ENCODE assay signal across 7 cellular contexts in genomic region chr12:118137148-118137678, GRCh38. TPM values are rescaled to one million over a fixed set of nuclear protein-coding genes. Genes with fewer than 3 reads are reported as not detected.
DNase-seq lines count a peak whose midpoint lies in the region; ATAC-seq lines count a peak whose summit lies in the region.

No MANE protein-coding gene starts in this region.

- ATAC-seq in activated naive CD4-positive, alpha-beta T cell treated with anti-CD3 and anti-CD28 coated beads, Interleukin-2, amount 50 U/mL, for 72 hours, result no peak
- ATAC-seq in stimulated activated naive CD8-positive, alpha-beta T cell treated with anti-CD3 and anti-CD28 coated beads, Interleukin-15, amount 100 ng/mL, for 72 hours, result no peak

- no peaks in the 10 kb centered on the region for H3K27me3 ChIP-seq in HUES48 (ENCODE audit: control insufficient read depth, insufficient read depth, low read length)
- H3K27me3 ChIP-seq in iPS-20b (ENCODE audit: insufficient read depth, low read length), result no peaks in the 10 kb centered on the region

- H3K36me3 Mint-ChIP-seq in activated naive CD4-positive, alpha-beta T cell treated with anti-CD3 and anti-CD28 coated beads, Interleukin-2, amount 50 U/mL, for 72 hours, result peaks cover 30 to 38% of the 10 kb centered on the region in 2 donors

- H3K36me3 ChIP-seq in HUES48 (ENCODE audit: control insufficient read depth, insufficient read depth, low read length) (peaks cover 48% of the 10 kb centered on the region), iPS-20b (ENCODE audit: insufficient read depth, low read depth, low read length) (peaks cover 53% of the 10 kb centered on the region)

- H3K27me3 Mint-ChIP-seq in stimulated activated naive CD8-positive, alpha-beta T cell treated with anti-CD3 and anti-CD28 coated beads, Interleukin-15, amount 100 ng/mL, for 72 hours, result no peaks in the 10 kb centered on the region

- no peak for DNase-seq in activated naive CD4-positive, alpha-beta T cell treated with anti-CD3 and anti-CD28 coated beads, Interleukin-2, amount 50 U/mL, for 72 hours (ENCODE audit: low spot score in 2 of 2)
- no peak for DNase-seq in stimulated activated naive CD8-positive, alpha-beta T cell treated with anti-CD3 and anti-CD28 coated beads, Interleukin-15, amount 100 ng/mL, for 72 hours
- DNase-seq in NCI-H1694 (lab: John Stamatoyannopoulos, UW) (no peak), Kasumi-1 (lab: John Stamatoyannopoulos, UW) (no peak), RPMI8226 (no peak)

- H3K27ac Mint-ChIP-seq in activated naive CD4-positive, alpha-beta T cell treated with anti-CD3 and anti-CD28 coated beads, Interleukin-2, amount 50 U/mL, for 72 hours, result peak overlapping the region; percentile 78 to 96
- H3K27ac Mint-ChIP-seq in stimulated activated naive CD8-positive, alpha-beta T cell treated with anti-CD3 and anti-CD28 coated beads, Interleukin-15, amount 100 ng/mL, for 72 hours, result peak overlapping the region; percentile 96 to 98

- H3K4me3 ChIP-seq in HUES48 (ENCODE audit: low read depth, low read length) (peak overlapping the region; percentile 87), iPS-20b (ENCODE audit: low read length) (peak overlapping the region; percentile 91)

- peak overlapping the region; percentile 86 for H3K9ac ChIP-seq in HUES48 (ENCODE audit: low read depth, low read length)
- H3K9ac ChIP-seq in iPS-20b (ENCODE audit: low read depth, low read length), result peak overlapping the region; percentile 96

- peaks cover 54% of the 10 kb centered on the region for H3K4me1 Mint-ChIP-seq in stimulated activated naive CD8-positive, alpha-beta T cell treated with anti-CD3 and anti-CD28 coated beads, Interleukin-15, amount 100 ng/mL, for 72 hours

- H3K4me1 ChIP-seq in HUES48 (ENCODE audit: control insufficient read depth, insufficient read depth, low read length), result no peaks in the 10 kb centered on the region; the same call in 1 of the 2 replicates
- no peaks in the 10 kb centered on the region for H3K4me1 ChIP-seq in iPS-20b (ENCODE audit: insufficient read depth, low read length)

- H3K9me3 Mint-ChIP-seq in activated naive CD4-positive, alpha-beta T cell treated with anti-CD3 and anti-CD28 coated beads, Interleukin-2, amount 50 U/mL, for 72 hours, result no peaks in the 10 kb centered on the region
- H3K9me3 Mint-ChIP-seq in stimulated activated naive CD8-positive, alpha-beta T cell treated with anti-CD3 and anti-CD28 coated beads, Interleukin-15, amount 100 ng/mL, for 72 hours, result no peaks in the 10 kb centered on the region

- H3K27ac ChIP-seq in HUES48 (ENCODE audit: low read depth, low read length) (peak overlapping the region; percentile 64), iPS-20b (ENCODE audit: low read length) (peak overlapping the region; percentile 32)

- H3K9me3 ChIP-seq in HUES48 (ENCODE audit: control insufficient read depth, insufficient read depth, low read length) (no peaks in the 10 kb centered on the region), iPS-20b (ENCODE audit: insufficient read depth, low read depth, low read length) (no peaks in the 10 kb centered on the region)

- H3K4me3 Mint-ChIP-seq in stimulated activated naive CD8-positive, alpha-beta T cell treated with anti-CD3 and anti-CD28 coated beads, Interleukin-15, amount 100 ng/mL, for 72 hours, result peak overlapping the region; percentile 98

RNA-seq across cellular contexts. Expression of gene PEBP1, which starts 1.3 kb away (rescaled TPM):
- total RNA-seq in activated naive CD4-positive, alpha-beta T cell treated with anti-CD3 and anti-CD28 coated beads, Interleukin-2, amount 50 U/mL, for 72 hours, result 100 to 1,000 TPM in 1 of 2 donors, 10 to 100 TPM in 1; 89.2 to 140 TPM

RNA-seq across cellular contexts. Expression of gene VSIG10, which starts 33.4 kb away (rescaled TPM):
- total RNA-seq in activated naive CD4-positive, alpha-beta T cell treated with anti-CD3 and anti-CD28 coated beads, Interleukin-2, amount 50 U/mL, for 72 hours, result 1 to 10 TPM; 2.6 to 6.3 TPM
